2 cellular contexts compared by ENCODE assay signal in the genomic region with DNA sequence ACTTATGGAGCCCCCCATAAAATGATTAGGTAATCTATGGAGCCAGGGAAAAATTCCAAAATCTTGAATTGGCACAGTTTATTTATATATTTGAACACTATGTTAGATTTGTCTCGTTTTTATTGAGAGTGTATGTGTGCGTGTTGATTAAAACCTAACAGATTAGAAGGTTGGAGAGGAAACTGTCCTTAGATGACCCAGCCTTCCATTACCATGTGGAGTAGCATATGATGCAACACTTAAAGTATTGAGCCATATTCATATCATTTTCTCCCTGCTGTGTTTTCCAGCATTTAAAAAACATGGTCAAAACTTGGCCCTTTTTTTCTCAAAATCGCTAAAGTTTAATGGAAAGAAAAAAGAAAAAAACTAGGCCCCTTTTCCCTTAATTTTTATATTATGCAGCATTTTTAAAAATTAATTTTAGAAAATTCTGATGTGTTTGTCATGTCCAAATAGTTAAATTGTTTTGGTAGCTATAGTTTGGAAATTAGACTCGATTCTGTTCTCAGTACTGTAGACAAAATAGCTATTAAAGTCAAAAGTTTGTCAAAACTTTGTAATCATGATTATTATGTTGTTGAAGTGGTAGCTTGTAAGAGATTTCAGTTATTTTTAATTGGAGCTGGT.
TF ChIP-seq lines count a peak whose summit lies in the region.

No MANE protein-coding gene starts in this region.

TF ChIP-seq in SK-N-SH, 30 proteins besides CTCF, POLR2A, EP300 and RAD21 (continued from another document):
- TF ChIP-seq, protein P1, sequence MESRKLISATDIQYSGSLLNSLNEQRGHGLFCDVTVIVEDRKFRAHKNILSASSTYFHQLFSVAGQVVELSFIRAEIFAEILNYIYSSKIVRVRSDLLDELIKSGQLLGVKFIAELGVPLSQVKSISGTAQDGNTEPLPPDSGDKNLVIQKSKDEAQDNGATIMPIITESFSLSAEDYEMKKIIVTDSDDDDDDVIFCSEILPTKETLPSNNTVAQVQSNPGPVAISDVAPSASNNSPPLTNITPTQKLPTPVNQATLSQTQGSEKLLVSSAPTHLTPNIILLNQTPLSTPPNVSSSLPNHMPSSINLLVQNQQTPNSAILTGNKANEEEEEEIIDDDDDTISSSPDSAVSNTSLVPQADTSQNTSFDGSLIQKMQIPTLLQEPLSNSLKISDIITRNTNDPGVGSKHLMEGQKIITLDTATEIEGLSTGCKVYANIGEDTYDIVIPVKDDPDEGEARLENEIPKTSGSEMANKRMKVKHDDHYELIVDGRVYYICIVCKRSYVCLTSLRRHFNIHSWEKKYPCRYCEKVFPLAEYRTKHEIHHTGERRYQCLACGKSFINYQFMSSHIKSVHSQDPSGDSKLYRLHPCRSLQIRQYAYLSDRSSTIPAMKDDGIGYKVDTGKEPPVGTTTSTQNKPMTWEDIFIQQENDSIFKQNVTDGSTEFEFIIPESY (IDR thresholded peaks at IDR 0.05; ENCODE audit: borderline replicate concordance, low read depth): no peak
TF ChIP-seq in SK-N-SH: peak in this region for 2.

TF ChIP-seq in SK-N-SH treated with all-trans-retinoic acid at 6 μM for 48 hours, 23 proteins besides CTCF, POLR2A, EP300 and RAD21 (continued from another document):
- TF ChIP-seq, protein P2, sequence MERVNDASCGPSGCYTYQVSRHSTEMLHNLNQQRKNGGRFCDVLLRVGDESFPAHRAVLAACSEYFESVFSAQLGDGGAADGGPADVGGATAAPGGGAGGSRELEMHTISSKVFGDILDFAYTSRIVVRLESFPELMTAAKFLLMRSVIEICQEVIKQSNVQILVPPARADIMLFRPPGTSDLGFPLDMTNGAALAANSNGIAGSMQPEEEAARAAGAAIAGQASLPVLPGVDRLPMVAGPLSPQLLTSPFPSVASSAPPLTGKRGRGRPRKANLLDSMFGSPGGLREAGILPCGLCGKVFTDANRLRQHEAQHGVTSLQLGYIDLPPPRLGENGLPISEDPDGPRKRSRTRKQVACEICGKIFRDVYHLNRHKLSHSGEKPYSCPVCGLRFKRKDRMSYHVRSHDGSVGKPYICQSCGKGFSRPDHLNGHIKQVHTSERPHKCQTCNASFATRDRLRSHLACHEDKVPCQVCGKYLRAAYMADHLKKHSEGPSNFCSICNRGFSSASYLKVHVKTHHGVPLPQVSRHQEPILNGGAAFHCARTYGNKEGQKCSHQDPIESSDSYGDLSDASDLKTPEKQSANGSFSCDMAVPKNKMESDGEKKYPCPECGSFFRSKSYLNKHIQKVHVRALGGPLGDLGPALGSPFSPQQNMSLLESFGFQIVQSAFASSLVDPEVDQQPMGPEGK (CRISPR knock-in tag; IDR thresholded peaks at IDR 0.05; ENCODE audit: borderline replicate concordance): no peak
- TF ChIP-seq TCF4 (CRISPR knock-in tag; IDR thresholded peaks at IDR 0.05; ENCODE audit: borderline replicate concordance): no peak
- TF ChIP-seq, protein P3, sequence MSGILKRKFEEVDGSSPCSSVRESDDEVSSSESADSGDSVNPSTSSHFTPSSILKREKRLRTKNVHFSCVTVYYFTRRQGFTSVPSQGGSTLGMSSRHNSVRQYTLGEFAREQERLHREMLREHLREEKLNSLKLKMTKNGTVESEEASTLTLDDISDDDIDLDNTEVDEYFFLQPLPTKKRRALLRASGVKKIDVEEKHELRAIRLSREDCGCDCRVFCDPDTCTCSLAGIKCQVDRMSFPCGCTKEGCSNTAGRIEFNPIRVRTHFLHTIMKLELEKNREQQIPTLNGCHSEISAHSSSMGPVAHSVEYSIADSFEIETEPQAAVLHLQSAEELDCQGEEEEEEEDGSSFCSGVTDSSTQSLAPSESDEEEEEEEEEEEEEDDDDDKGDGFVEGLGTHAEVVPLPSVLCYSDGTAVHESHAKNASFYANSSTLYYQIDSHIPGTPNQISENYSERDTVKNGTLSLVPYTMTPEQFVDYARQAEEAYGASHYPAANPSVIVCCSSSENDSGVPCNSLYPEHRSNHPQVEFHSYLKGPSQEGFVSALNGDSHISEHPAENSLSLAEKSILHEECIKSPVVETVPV (CRISPR knock-in tag; IDR thresholded peaks at IDR 0.05): no peak
- TF ChIP-seq ESRRG (CRISPR knock-in tag; IDR thresholded peaks at IDR 0.05): no peak
- TF ChIP-seq CSDC2 (CRISPR knock-in tag; IDR thresholded peaks at IDR 0.05): no peak
- TF ChIP-seq BACH2 (CRISPR knock-in tag; IDR thresholded peaks at IDR 0.05; ENCODE audit: borderline replicate concordance): no peak
- TF ChIP-seq, protein P4, sequence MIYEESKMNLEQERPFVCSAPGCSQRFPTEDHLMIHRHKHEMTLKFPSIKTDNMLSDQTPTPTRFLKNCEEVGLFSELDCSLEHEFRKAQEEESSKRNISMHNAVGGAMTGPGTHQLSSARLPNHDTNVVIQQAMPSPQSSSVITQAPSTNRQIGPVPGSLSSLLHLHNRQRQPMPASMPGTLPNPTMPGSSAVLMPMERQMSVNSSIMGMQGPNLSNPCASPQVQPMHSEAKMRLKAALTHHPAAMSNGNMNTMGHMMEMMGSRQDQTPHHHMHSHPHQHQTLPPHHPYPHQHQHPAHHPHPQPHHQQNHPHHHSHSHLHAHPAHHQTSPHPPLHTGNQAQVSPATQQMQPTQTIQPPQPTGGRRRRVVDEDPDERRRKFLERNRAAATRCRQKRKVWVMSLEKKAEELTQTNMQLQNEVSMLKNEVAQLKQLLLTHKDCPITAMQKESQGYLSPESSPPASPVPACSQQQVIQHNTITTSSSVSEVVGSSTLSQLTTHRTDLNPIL (CRISPR knock-in tag; IDR thresholded peaks at IDR 0.05; ENCODE audit: low read depth): no peak
- no peak for TF ChIP-seq OSR1 (CRISPR knock-in tag; IDR thresholded peaks at IDR 0.05)
- no peak for TF ChIP-seq ZFP3 (CRISPR knock-in tag; IDR thresholded peaks at IDR 0.05)
